1 cellular context compared by ENCODE assay signal in the genomic region with DNA sequence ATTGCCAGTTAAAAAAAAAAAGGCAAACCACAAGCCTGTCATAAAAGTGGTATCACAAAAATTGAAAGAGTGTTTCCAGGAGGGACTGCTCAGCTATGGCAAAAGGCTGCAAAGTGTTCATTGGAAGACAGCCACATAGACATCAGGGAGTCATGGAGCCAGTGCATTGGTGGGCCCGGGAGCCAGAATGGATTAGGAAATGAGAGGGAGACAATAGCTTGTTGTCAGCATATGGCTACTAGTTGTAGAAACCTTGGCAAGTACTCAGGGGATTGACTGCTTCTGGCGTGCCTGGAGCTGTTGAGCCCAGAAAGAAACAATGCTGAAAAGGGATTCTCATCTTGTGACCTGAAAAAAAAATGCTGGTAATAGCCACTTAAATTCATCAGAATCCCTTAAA.
A peak's percentile ranks its signal among the peaks of the same experiment; 100 is the strongest.
TF ChIP-seq lines count a peak whose summit lies in the region.

No MANE protein-coding gene starts in this region.

TF ChIP-seq in HEK293, 187 proteins besides CTCF, POLR2A, EP300 and RAD21:
- TF ChIP-seq ZNF2 (tag by site-specific recombination; IDR thresholded peaks at IDR 0.05) (no peak), ZNF76 (tag by site-specific recombination; IDR thresholded peaks at IDR 0.05; ENCODE audit: borderline replicate concordance, low read depth) (no peak), ZNF426 (tag by site-specific recombination; IDR thresholded peaks at IDR 0.05) (no peak), ZBTB48 (tag by site-specific recombination; IDR thresholded peaks at IDR 0.05) (no peak), ZNF114 (tag by site-specific recombination; IDR thresholded peaks at IDR 0.05) (no peak), ZEB2 (tag by site-specific recombination; IDR thresholded peaks at IDR 0.05) (no peak), FEZF1 (tag by site-specific recombination; IDR thresholded peaks at IDR 0.05) (peak; percentile 53; the same call in 1 of the 2 replicates), KLF7 (tag by site-specific recombination; IDR thresholded peaks at IDR 0.05; ENCODE audit: borderline replicate concordance) (no peak)
TF ChIP-seq in HEK293: peak in this region for 1.
